In genomic region chr16:69106491-69107291, GRCh38 we compare ENCODE assay signal across 1 cellular context.
A peak's percentile ranks its signal among the peaks of the same experiment; 100 is the strongest.
TF ChIP-seq lines count a peak whose summit lies in the region.

No MANE protein-coding gene starts in this region.

TF ChIP-seq in WTC11, 78 proteins besides CTCF, POLR2A, EP300 and RAD21 (continued from another document):
- TF ChIP-seq ZNF219 (CRISPR knock-in tag; IDR thresholded peaks at IDR 0.05; ENCODE audit: borderline replicate concordance) (peak; percentile 31; the same call in 1 of the 2 replicates), FOXP4 (CRISPR knock-in tag; IDR thresholded peaks at IDR 0.05) (no peak), NR1H2 (CRISPR knock-in tag; IDR thresholded peaks at IDR 0.05) (no peak), E2F5 (CRISPR knock-in tag; IDR thresholded peaks at IDR 0.05) (0 out of 2 replicates have a peak, but pooled peaks have one; percentile 4), CDX4 (CRISPR knock-in tag; IDR thresholded peaks at IDR 0.05; ENCODE audit: borderline replicate concordance) (no peak), TCF7 (CRISPR knock-in tag; IDR thresholded peaks at IDR 0.05; ENCODE audit: low read depth) (no peak), FOXJ3 (CRISPR knock-in tag; IDR thresholded peaks at IDR 0.05; ENCODE audit: borderline replicate concordance) (no peak), ZNF263 (CRISPR knock-in tag; IDR thresholded peaks at IDR 0.05; ENCODE audit: low read depth) (peak; percentile 88), ZSCAN18 (CRISPR knock-in tag; IDR thresholded peaks at IDR 0.05) (no peak), NFATC4 (CRISPR knock-in tag; IDR thresholded peaks at IDR 0.05) (no peak), IRF1 (CRISPR knock-in tag; IDR thresholded peaks at IDR 0.05) (0 out of 2 replicates have a peak, but pooled peaks have one; percentile 59), PRDM15 (CRISPR knock-in tag; IDR thresholded peaks at IDR 0.05) (peak; percentile 15; the same call in 1 of the 2 replicates), MYBL2 (CRISPR knock-in tag; IDR thresholded peaks at IDR 0.05) (no peak), KAT7 (CRISPR knock-in tag; IDR thresholded peaks at IDR 0.05; ENCODE audit: borderline replicate concordance) (no peak), ZNF281 (CRISPR knock-in tag; IDR thresholded peaks at IDR 0.05) (no peak), USF1 (CRISPR knock-in tag; IDR thresholded peaks at IDR 0.05) (peak; percentile 38; the same call in 1 of the 2 replicates), ZBTB43 (CRISPR knock-in tag; IDR thresholded peaks at IDR 0.05) (no peak), ZNF423 (CRISPR knock-in tag; IDR thresholded peaks at IDR 0.05) (peak; percentile 58), ARID4B (CRISPR knock-in tag; IDR thresholded peaks at IDR 0.05; ENCODE audit: borderline replicate concordance) (peak; percentile 29; the same call in 1 of the 2 replicates), NFYB (CRISPR knock-in tag; conservative IDR thresholded peaks at IDR 0.05; ENCODE audit: low read depth) (no peak), SMAD4 (CRISPR knock-in tag; IDR thresholded peaks at IDR 0.05) (no peak), NR2C2 (CRISPR knock-in tag; IDR thresholded peaks at IDR 0.05) (no peak)
